8 cellular contexts compared by ENCODE assay signal in genomic region chr12:55828357-55828756, GRCh38. TPM values are rescaled to one million over a fixed set of nuclear protein-coding genes. Genes with fewer than 3 reads are reported as not detected.
A peak's percentile ranks its signal among the peaks of the same experiment; 100 is the strongest.
DNase-seq lines count a peak whose midpoint lies in the region; ATAC-seq and TF ChIP-seq lines count a peak whose summit lies in the region.

No MANE protein-coding gene starts in this region.

- H3K27ac ChIP-seq in suprapubic skin, result peak overlapping the region; percentile 94

- no peak for ATAC-seq in activated CD8-positive, alpha-beta memory T cell treated with anti-CD3 and anti-CD28 coated beads, Interleukin-2, amount 10 ng/mL, durations not matched to agents 7 days and 5 days
- ATAC-seq in GM21529 (IDR thresholded peaks at IDR 0.05; ENCODE audit: unreplicated experiment), result no peak

- peaks cover 1% of the 10 kb centered on the region for H3K36me3 ChIP-seq in suprapubic skin

- TF ChIP-seq CTCF in suprapubic skin (IDR thresholded peaks at IDR 0.05), result no peak

- H3K36me3 Mint-ChIP-seq in activated CD8-positive, alpha-beta memory T cell treated with anti-CD3 and anti-CD28 coated beads, Interleukin-2, amount 10 ng/mL, durations not matched to agents 7 days and 5 days, result peaks cover 12% of the 10 kb centered on the region
- H3K36me3 Mint-ChIP-seq in activated T-helper 2 cell treated with anti-CD3 and anti-CD28 coated beads, Interferon-gamma antibody, Interleukin-2, Interleukin-4, amounts not matched to agents 10 μg/mL and 5 μg/mL and 100 μg/mL, durations not matched to agents 14 hours and 24 hours and 36 hours (ENCODE audit: low read depth), result peaks cover 31% of the 10 kb centered on the region
- peaks cover 0 to under 1% (median 0%) of the 10 kb centered on the region in 3 donors for H3K36me3 Mint-ChIP-seq in immature natural killer cell

- no peaks in the 10 kb centered on the region for H3K9me3 Mint-ChIP-seq in activated CD8-positive, alpha-beta memory T cell treated with anti-CD3 and anti-CD28 coated beads, Interleukin-2, amount 10 ng/mL, durations not matched to agents 7 days and 5 days (ENCODE audit: low read depth)
- no peaks in the 10 kb centered on the region for H3K9me3 Mint-ChIP-seq in activated T-helper 2 cell treated with anti-CD3 and anti-CD28 coated beads, Interferon-gamma antibody, Interleukin-2, Interleukin-4, amounts not matched to agents 10 μg/mL and 5 μg/mL and 100 μg/mL, durations not matched to agents 14 hours and 24 hours and 36 hours
- peaks cover 0 to 1% (median 0%) of the 10 kb centered on the region in 6 donors for H3K9me3 Mint-ChIP-seq in immature natural killer cell

- peak overlapping the region; percentile 76 for H3K4me3 ChIP-seq in suprapubic skin

- peak overlapping the region; percentile 93 for H3K27ac Mint-ChIP-seq in activated CD8-positive, alpha-beta memory T cell treated with anti-CD3 and anti-CD28 coated beads, Interleukin-2, amount 10 ng/mL, durations not matched to agents 7 days and 5 days
- peak overlapping the region; percentile 74 for H3K27ac Mint-ChIP-seq in activated T-helper 2 cell treated with anti-CD3 and anti-CD28 coated beads, Interferon-gamma antibody, Interleukin-2, Interleukin-4, amounts not matched to agents 10 μg/mL and 5 μg/mL and 100 μg/mL, durations not matched to agents 14 hours and 24 hours and 36 hours
- peak overlapping the region; percentile 83 to 96 (median 90) for H3K27ac Mint-ChIP-seq in immature natural killer cell

- H3K27me3 Mint-ChIP-seq in activated CD8-positive, alpha-beta memory T cell treated with anti-CD3 and anti-CD28 coated beads, Interleukin-2, amount 10 ng/mL, durations not matched to agents 7 days and 5 days, result no peaks in the 10 kb centered on the region
- H3K27me3 Mint-ChIP-seq in activated T-helper 2 cell treated with anti-CD3 and anti-CD28 coated beads, Interferon-gamma antibody, Interleukin-2, Interleukin-4, amounts not matched to agents 10 μg/mL and 5 μg/mL and 100 μg/mL, durations not matched to agents 14 hours and 24 hours and 36 hours (ENCODE audit: low read depth), result no peaks in the 10 kb centered on the region
- peaks cover 3 to 11% (median 3%) of the 10 kb centered on the region in 3 donors for H3K27me3 Mint-ChIP-seq in immature natural killer cell (ENCODE audit: low read depth in 3 of 3)

- 86% methylated on average over 5 of the region's 5 CpGs for WGBS in suprapubic skin

- peaks cover 64% of the 10 kb centered on the region for H3K4me1 ChIP-seq in suprapubic skin

- TF ChIP-seq POLR2A in suprapubic skin (IDR thresholded peaks at IDR 0.05), result no peak

- TF ChIP-seq EP300 in suprapubic skin (IDR thresholded peaks at IDR 0.05), result no peak

- CTCF ChIA-PET in activated CD8-positive, alpha-beta memory T cell treated with anti-CD3 and anti-CD28 coated beads, Interleukin-2, amount 10 ng/mL, durations not matched to agents 7 days and 5 days (lab: Charles Lee), result interaction anchor here (1.6 to 3.4 kb wide), 4 partner anchors 11 to 105 kb away, joined by 5 to 25 read pairs (median 8); partner anchors contain the start of genes ORMDL2, PYM1 and SARNP

- intact Hi-C loops in activated T-helper 2 cell treated with anti-CD3 and anti-CD28 coated beads, Interferon-gamma antibody, Interleukin-2, Interleukin-4, amounts not matched to agents 10 μg/mL and 5 μg/mL and 100 μg/mL, durations not matched to agents 14 hours and 24 hours and 36 hours (cut with micrococcal nuclease), result loop anchor here (2.0 kb wide), 1 partner anchor 70 kb away; no protein-coding TSS in a partner anchor

- H3K9me3 ChIP-seq in suprapubic skin, result no peaks in the 10 kb centered on the region

- no peak for DNase-seq in activated CD8-positive, alpha-beta memory T cell treated with anti-CD3 and anti-CD28 coated beads, Interleukin-2, amount 10 ng/mL, durations not matched to agents 7 days and 5 days
- no peak for DNase-seq in activated CD8-positive, alpha-beta memory T cell treated with anti-CD3 and anti-CD28 coated beads, Interleukin-2, amount 50 U/mL, for 4 hours
- no peak for DNase-seq in activated T-helper 2 cell treated with anti-CD3 and anti-CD28 coated beads, Interferon-gamma antibody, Interleukin-2, Interleukin-4, amounts not matched to agents 10 μg/mL and 5 μg/mL and 100 μg/mL, durations not matched to agents 14 hours and 24 hours and 36 hours (ENCODE audit: low spot score)
- DNase-seq in immature natural killer cell, result no peak
- peak; percentile 44 to 66 for DNase-seq in suprapubic skin (ENCODE audit: low spot score in 2 of 2)
- DNase-seq in activated CD8-positive, alpha-beta memory T cell treated with anti-CD3 and anti-CD28 coated beads for 24 hours, result no peak
- no peak for DNase-seq in NOMO-1 treated with dmso at 0.1 percent for 144 hours (lab: John Stamatoyannopoulos, UW; ENCODE audit: unreplicated experiment)

- no peaks in the 10 kb centered on the region for H3K27me3 ChIP-seq in suprapubic skin

- peak overlapping the region; percentile 97 for H3K4me3 Mint-ChIP-seq in activated CD8-positive, alpha-beta memory T cell treated with anti-CD3 and anti-CD28 coated beads, Interleukin-2, amount 10 ng/mL, durations not matched to agents 7 days and 5 days
- peak overlapping the region; percentile 97 for H3K4me3 Mint-ChIP-seq in activated T-helper 2 cell treated with anti-CD3 and anti-CD28 coated beads, Interferon-gamma antibody, Interleukin-2, Interleukin-4, amounts not matched to agents 10 μg/mL and 5 μg/mL and 100 μg/mL, durations not matched to agents 14 hours and 24 hours and 36 hours (ENCODE audit: low read depth)
- H3K4me3 Mint-ChIP-seq in immature natural killer cell, result peak overlapping the region; percentile 96 to 100 (median 99)

- H3K4me1 Mint-ChIP-seq in activated CD8-positive, alpha-beta memory T cell treated with anti-CD3 and anti-CD28 coated beads, Interleukin-2, amount 10 ng/mL, durations not matched to agents 7 days and 5 days, result peaks cover 55% of the 10 kb centered on the region
- peaks cover 43% of the 10 kb centered on the region for H3K4me1 Mint-ChIP-seq in activated T-helper 2 cell treated with anti-CD3 and anti-CD28 coated beads, Interferon-gamma antibody, Interleukin-2, Interleukin-4, amounts not matched to agents 10 μg/mL and 5 μg/mL and 100 μg/mL, durations not matched to agents 14 hours and 24 hours and 36 hours (ENCODE audit: low read depth)
- peaks cover 60 to 65% of the 10 kb centered on the region in 2 donors for H3K4me1 Mint-ChIP-seq in immature natural killer cell

RNA-seq across cellular contexts. Expression of gene DNAJC14, which starts 1.0 kb away (rescaled TPM):
- 10 to 100 TPM; 33.5 to 38.4 TPM for total RNA-seq in activated CD8-positive, alpha-beta memory T cell treated with anti-CD3 and anti-CD28 coated beads, Interleukin-2, amount 10 ng/mL, durations not matched to agents 7 days and 5 days
- total RNA-seq in activated T-helper 2 cell treated with anti-CD3 and anti-CD28 coated beads, Interferon-gamma antibody, Interleukin-2, Interleukin-4, amounts not matched to agents 10 μg/mL and 5 μg/mL and 100 μg/mL, durations not matched to agents 14 hours and 24 hours and 36 hours, result 34.8 and 35.2 TPM in 2 replicates
- polyA plus RNA-seq in immature natural killer cell, result 10 to 100 TPM; 36.7 to 51.4 (median 51.1) TPM
- 10 to 100 TPM; 29.8 to 38.2 (median 36.2) TPM for total RNA-seq in suprapubic skin

RNA-seq across cellular contexts. Expression of gene ORMDL2, which starts 10.5 kb away (rescaled TPM):
- total RNA-seq in activated CD8-positive, alpha-beta memory T cell treated with anti-CD3 and anti-CD28 coated beads, Interleukin-2, amount 10 ng/mL, durations not matched to agents 7 days and 5 days, result 10 to 100 TPM; 45.8 to 57.2 TPM
- total RNA-seq in activated T-helper 2 cell treated with anti-CD3 and anti-CD28 coated beads, Interferon-gamma antibody, Interleukin-2, Interleukin-4, amounts not matched to agents 10 μg/mL and 5 μg/mL and 100 μg/mL, durations not matched to agents 14 hours and 24 hours and 36 hours, result 58.6 and 59.2 TPM in 2 replicates
- polyA plus RNA-seq in immature natural killer cell, result 100 to 1,000 TPM; 104 to 163 (median 147) TPM
- 10 to 100 TPM in 3 of 4 donors, 1 to 10 TPM in 1; 8.6 to 22.8 (median 18.2) TPM for total RNA-seq in suprapubic skin

RNA-seq across cellular contexts. Expression of gene SARNP, which starts 10.8 kb away (rescaled TPM):
- total RNA-seq in activated CD8-positive, alpha-beta memory T cell treated with anti-CD3 and anti-CD28 coated beads, Interleukin-2, amount 10 ng/mL, durations not matched to agents 7 days and 5 days, result 10 to 100 TPM; 96.8 to 98.6 TPM
- total RNA-seq in activated T-helper 2 cell treated with anti-CD3 and anti-CD28 coated beads, Interferon-gamma antibody, Interleukin-2, Interleukin-4, amounts not matched to agents 10 μg/mL and 5 μg/mL and 100 μg/mL, durations not matched to agents 14 hours and 24 hours and 36 hours, result 78.3 and 82.2 TPM in 2 replicates
- polyA plus RNA-seq in immature natural killer cell, result 100 to 1,000 TPM; 115 to 157 (median 132) TPM
- total RNA-seq in suprapubic skin, result 10 to 100 TPM; 32.0 to 45.8 (median 40.1) TPM

RNA-seq across cellular contexts. Expression of gene MMP19, which starts 14.4 kb away (rescaled TPM):
- not detected for total RNA-seq in activated CD8-positive, alpha-beta memory T cell treated with anti-CD3 and anti-CD28 coated beads, Interleukin-2, amount 10 ng/mL, durations not matched to agents 7 days and 5 days
- total RNA-seq in activated T-helper 2 cell treated with anti-CD3 and anti-CD28 coated beads, Interferon-gamma antibody, Interleukin-2, Interleukin-4, amounts not matched to agents 10 μg/mL and 5 μg/mL and 100 μg/mL, durations not matched to agents 14 hours and 24 hours and 36 hours, result not detected in 2 replicates
- under 1 TPM in 1 of 3 donors, not detected in 2; 0.10 TPM for polyA plus RNA-seq in immature natural killer cell
- 10 to 100 TPM in 1 of 4 donors, 1 to 10 TPM in 3; 4.2 to 10.5 (median 5.5) TPM for total RNA-seq in suprapubic skin

Comparison
In these comparisons a context has a peak if more than half of its experiments do, and no peak if none do; other contexts are left out.
1. DNase-seq: peak in suprapubic skin (2 of 2); none in activated CD8-positive, alpha-beta memory T cell treated with anti-CD3 and anti-CD28 coated beads, Interleukin-2, amount 10 ng/mL, durations not matched to agents 7 days and 5 days (single experiment), activated CD8-positive, alpha-beta memory T cell treated with anti-CD3 and anti-CD28 coated beads, Interleukin-2, amount 50 U/mL, for 4 hours (single experiment), activated T-helper 2 cell treated with anti-CD3 and anti-CD28 coated beads, Interferon-gamma antibody, Interleukin-2, Interleukin-4, amounts not matched to agents 10 μg/mL and 5 μg/mL and 100 μg/mL, durations not matched to agents 14 hours and 24 hours and 36 hours (single experiment), immature natural killer cell (0 of 3), activated CD8-positive, alpha-beta memory T cell treated with anti-CD3 and anti-CD28 coated beads for 24 hours (single experiment) and NOMO-1 treated with dmso at 0.1 percent for 144 hours (single experiment).
2. Peak in every context shown above with its lines, with median percentiles within 50 percentile points of each other: H3K27ac Mint-ChIP-seq and H3K4me3 Mint-ChIP-seq.